Comparison of ENCODE assay signal across 13 cellular contexts in the genomic region with DNA sequence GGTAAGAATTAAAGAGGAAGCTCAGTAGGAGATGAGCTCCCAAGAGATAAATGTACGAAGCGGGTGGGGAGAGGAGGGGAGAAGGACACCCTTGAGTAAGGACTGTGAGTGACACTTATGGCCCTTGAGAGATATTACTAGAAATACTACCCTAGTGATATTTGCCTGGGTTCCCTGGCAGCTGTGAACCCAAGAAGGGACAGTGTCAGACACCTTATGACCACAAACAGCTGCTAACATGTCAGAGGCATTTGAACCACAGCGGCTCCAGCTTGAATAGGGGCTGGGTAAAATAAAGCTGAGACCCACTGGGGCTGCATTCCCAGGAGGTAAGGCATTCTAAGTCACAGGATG. TPM values are rescaled to one million over a fixed set of nuclear protein-coding genes. Genes with fewer than 3 reads are reported as not detected.
"Had no signal": no experiment of that assay in that cellular context is flagged by ENCODE, and none has a peak within 500 bp of the region (broad histone marks: within the 10 kb centered on the region; RNA-seq: fewer than 3 reads in every experiment).

No MANE protein-coding gene starts in this region.

- DNase-seq: activated CD4-positive, alpha-beta memory T cell treated with anti-CD3 and anti-CD28 coated beads, Interleukin-2, amount 10 ng/mL, durations not matched to agents 7 days and 5 days; activated CD4-positive, alpha-beta T cell treated with anti-CD3 and anti-CD28 coated beads for 1 hour; activated CD8-positive, alpha-beta memory T cell treated with anti-CD3 and anti-CD28 coated beads, Interleukin-2, amount 50 U/mL, for 4 hours; activated naive CD4-positive, alpha-beta T cell treated with anti-CD3 and anti-CD28 coated beads for 36 hours; esophagus squamous epithelium; foreskin fibroblast; heart right ventricle; kidney glomerular epithelial cell; posterior cingulate gyrus; stimulated activated naive B cell treated with anti-CD40 and anti-IgM and Interleukin-4, amounts not matched to agents 10 μg/mL and 1 μg/mL and 100 μg/mL, for 72 hours; trophoblast cell had no signal

- ATAC-seq: stimulated activated naive B cell treated with anti-CD40 and anti-IgM and Interleukin-4, amounts not matched to agents 10 μg/mL and 1 μg/mL and 100 μg/mL, for 72 hours had no signal

RNA-seq across cellular contexts. Expression of gene SLC6A12, which starts 19.6 kb away (rescaled TPM):
- total RNA-seq: activated CD4-positive, alpha-beta memory T cell treated with anti-CD3 and anti-CD28 coated beads, Interleukin-2, amount 10 ng/mL, durations not matched to agents 7 days and 5 days; activated T-helper 1 cell treated with anti-CD3 and anti-CD28 coated beads, Interleukin-12 subunit alpha, Interleukin-12 subunit beta, Interleukin-2, Interleukin-4 antibody, amounts not matched to agents 30 ng/mL and 10 ng/mL and 1 ng/mL, durations not matched to agents 14 hours and 24 hours and 36 hours had no signal
- polyA plus RNA-seq: smooth muscle cell had no signal

RNA-seq across cellular contexts. Expression of gene SLC6A13, which starts 29.0 kb away (rescaled TPM):
- total RNA-seq: activated CD4-positive, alpha-beta memory T cell treated with anti-CD3 and anti-CD28 coated beads, Interleukin-2, amount 10 ng/mL, durations not matched to agents 7 days and 5 days; activated naive CD4-positive, alpha-beta T cell treated with anti-CD3 and anti-CD28 coated beads for 36 hours; esophagus squamous epithelium had no signal
